In genomic region chr19:16198363-16198636, GRCh38 we compare ENCODE assay signal across 1 cellular context.
TF ChIP-seq lines count a peak whose summit lies in the region.

No MANE protein-coding gene starts in this region.

TF ChIP-seq in HCT116, 20 proteins besides CTCF, POLR2A, EP300 and RAD21:
- no peak for TF ChIP-seq TCF7L2 (IDR thresholded peaks at IDR 0.05; ENCODE audit: borderline replicate concordance, extremely low read depth, insufficient read depth, insufficient read length)
- TF ChIP-seq CBX3 (IDR thresholded peaks at IDR 0.05; ENCODE audit: low read depth): no peak
- no peak for TF ChIP-seq POLR2AphosphoS5 (IDR thresholded peaks at IDR 0.05; ENCODE audit: low read depth, low read length)
- no peak for TF ChIP-seq ZBTB33 (IDR thresholded peaks at IDR 0.05; ENCODE audit: extremely low read depth, insufficient replicate concordance, low read length)
- no peak for TF ChIP-seq ELF1 (IDR thresholded peaks at IDR 0.05; ENCODE audit: borderline replicate concordance, low read depth)
- TF ChIP-seq SIN3A (IDR thresholded peaks at IDR 0.05; ENCODE audit: low read depth): no peak
- no peak for TF ChIP-seq YY1 (IDR thresholded peaks at IDR 0.05; ENCODE audit: extremely low read depth, insufficient replicate concordance, low read depth, low read length)
- TF ChIP-seq EGR1 (IDR thresholded peaks at IDR 0.05; ENCODE audit: low read depth): no peak
- no peak for TF ChIP-seq ATF3 (IDR thresholded peaks at IDR 0.05)
